ENCODE assay signal across 1 cellular context in genomic region chr2:137942785-137943034, GRCh38.
TF ChIP-seq lines count a peak whose summit lies in the region.

No MANE protein-coding gene starts in this region.

TF ChIP-seq in A549, 52 proteins besides CTCF, POLR2A, EP300 and RAD21:
- TF ChIP-seq ZFP36 (IDR thresholded peaks at IDR 0.05; ENCODE audit: borderline replicate concordance, partially characterized antibody) (no peak), ZC3H11A (IDR thresholded peaks at IDR 0.05) (no peak), REST (IDR thresholded peaks at IDR 0.05) (no peak), RNF2 (IDR thresholded peaks at IDR 0.05; ENCODE audit: borderline replicate concordance, low read depth) (no peak), ZNF302 (CRISPR knock-in tag; IDR thresholded peaks at IDR 0.05) (no peak), HOXB5 (CRISPR knock-in tag; IDR thresholded peaks at IDR 0.05) (no peak), CHD2 (IDR thresholded peaks at IDR 0.05; ENCODE audit: low read length, partially characterized antibody) (no peak), NR3C1 (IDR thresholded peaks at IDR 0.05) (no peak), E2F6 (IDR thresholded peaks at IDR 0.05; ENCODE audit: borderline replicate concordance, low read depth) (no peak), HDAC2 (IDR thresholded peaks at IDR 0.05) (no peak), JUN (IDR thresholded peaks at IDR 0.05) (no peak), RFX5 (IDR thresholded peaks at IDR 0.05) (no peak), EHF (CRISPR knock-in tag; IDR thresholded peaks at IDR 0.05) (no peak), EHMT2 (IDR thresholded peaks at IDR 0.05; ENCODE audit: low read depth) (no peak), MAZ (IDR thresholded peaks at IDR 0.05; ENCODE audit: borderline replicate concordance, low read depth, low read length) (no peak), PHF8 (IDR thresholded peaks at IDR 0.05; ENCODE audit: borderline replicate concordance, low read depth) (no peak), SMC3 (IDR thresholded peaks at IDR 0.05) (no peak), HEYL (CRISPR knock-in tag; IDR thresholded peaks at IDR 0.05) (no peak), PBX3 (IDR thresholded peaks at IDR 0.05) (no peak)
